27 cellular contexts compared by ENCODE assay signal in genomic region chr5:177269232-177269895, GRCh38.
"Had no signal": no experiment of that assay in that cellular context is flagged by ENCODE, and none has a peak within 500 bp of the region (broad histone marks: within the 10 kb centered on the region; RNA-seq: fewer than 3 reads in every experiment).

No MANE protein-coding gene starts in this region.

- H3K27ac Mint-ChIP-seq: activated CD4-positive, alpha-beta memory T cell treated with anti-CD3 and anti-CD28 coated beads for 36 hours; activated CD4-positive, alpha-beta T cell treated with anti-CD3 and anti-CD28 coated beads, Interleukin-2, amount 10 ng/mL, durations not matched to agents 24 days and 14 days; activated naive CD8-positive, alpha-beta T cell; nephron had no signal

- DNase-seq: activated CD4-positive, alpha-beta memory T cell treated with anti-CD3 and anti-CD28 coated beads for 36 hours; activated CD4-positive, alpha-beta T cell treated with anti-CD3 and anti-CD28 coated beads, Interleukin-2, amount 10 ng/mL, durations not matched to agents 24 days and 14 days; activated CD4-positive, CD25-positive, alpha-beta regulatory T cell treated with anti-CD3 and anti-CD28 coated beads, Interleukin-2, amount 50 U/mL, for 72 hours; activated effector memory CD4-positive, alpha-beta T cell treated with Interleukin-2 at 50 U/mL for 16 hours; activated naive CD4-positive, alpha-beta T cell treated with Interleukin-2 at 50 U/mL for 16 hours; anterior cingulate cortex; dorsolateral prefrontal cortex; effector memory CD4-positive, alpha-beta T cell; left ventricle myocardium inferior; retina; stimulated activated CD4-positive, alpha-beta T cell treated with anti-CD3 and anti-CD28 coated beads, Interleukin-4, amount 100 ng/mL, for 24 hours; stimulated activated naive CD8-positive, alpha-beta T cell treated with anti-CD3 and anti-CD28 coated beads, Interleukin-15, amount 100 ng/mL, for 72 hours; substantia nigra; T-helper 9 cell; uterus; WERI-Rb-1 had no signal

- H3K4me3 ChIP-seq: cardiac muscle cell, coronary artery, dorsolateral prefrontal cortex, left ventricle myocardium inferior, lung, prostate gland, skin epidermis, uterus had no signal

- H3K4me3 Mint-ChIP-seq: activated CD4-positive, alpha-beta memory T cell treated with anti-CD3 and anti-CD28 coated beads for 36 hours; activated CD4-positive, alpha-beta T cell treated with anti-CD3 and anti-CD28 coated beads, Interleukin-2, amount 10 ng/mL, durations not matched to agents 24 days and 14 days; activated naive CD8-positive, alpha-beta T cell; nephron; stimulated activated memory B cell treated with anti-CD40 and anti-IgM and Interleukin-4, amounts not matched to agents 10 μg/mL and 1 μg/mL and 100 μg/mL, for 72 hours; stimulated activated naive CD8-positive, alpha-beta T cell treated with anti-CD3 and anti-CD28 coated beads, Interleukin-15, amount 100 ng/mL, for 72 hours; type B pancreatic cell had no signal

- H3K36me3 ChIP-seq: uterus had no signal

- H3K27ac ChIP-seq: cardiac muscle cell, coronary artery, dorsolateral prefrontal cortex, left ventricle myocardium inferior, neutrophil, prostate gland, uterus, WERI-Rb-1 had no signal

- ATAC-seq: sciatic nerve; stimulated activated memory B cell treated with anti-CD40 and anti-IgM and Interleukin-4, amounts not matched to agents 10 μg/mL and 1 μg/mL and 100 μg/mL, for 72 hours; stimulated activated naive CD8-positive, alpha-beta T cell treated with anti-CD3 and anti-CD28 coated beads, Interleukin-15, amount 100 ng/mL, for 72 hours had no signal

- H3K9me3 ChIP-seq: left ventricle myocardium inferior, neutrophil, prostate gland, uterus had no signal

- H3K4me1 Mint-ChIP-seq: nephron; stimulated activated memory B cell treated with anti-CD40 and anti-IgM and Interleukin-4, amounts not matched to agents 10 μg/mL and 1 μg/mL and 100 μg/mL, for 72 hours; stimulated activated naive CD8-positive, alpha-beta T cell treated with anti-CD3 and anti-CD28 coated beads, Interleukin-15, amount 100 ng/mL, for 72 hours had no signal

- H3K27me3 Mint-ChIP-seq: activated CD4-positive, alpha-beta memory T cell treated with anti-CD3 and anti-CD28 coated beads for 36 hours; activated CD4-positive, alpha-beta T cell treated with anti-CD3 and anti-CD28 coated beads, Interleukin-2, amount 10 ng/mL, durations not matched to agents 24 days and 14 days; activated naive CD8-positive, alpha-beta T cell; stimulated activated memory B cell treated with anti-CD40 and anti-IgM and Interleukin-4, amounts not matched to agents 10 μg/mL and 1 μg/mL and 100 μg/mL, for 72 hours; stimulated activated naive CD8-positive, alpha-beta T cell treated with anti-CD3 and anti-CD28 coated beads, Interleukin-15, amount 100 ng/mL, for 72 hours; type B pancreatic cell had no signal

- H3K4me1 ChIP-seq: left ventricle myocardium inferior, prostate gland, uterus had no signal

- H3K27me3 ChIP-seq: cardiac muscle cell, dorsolateral prefrontal cortex, neutrophil, uterus had no signal

- H3K9me3 Mint-ChIP-seq: activated CD4-positive, alpha-beta memory T cell treated with anti-CD3 and anti-CD28 coated beads for 36 hours; activated CD4-positive, alpha-beta T cell treated with anti-CD3 and anti-CD28 coated beads, Interleukin-2, amount 10 ng/mL, durations not matched to agents 24 days and 14 days; nephron; stimulated activated memory B cell treated with anti-CD40 and anti-IgM and Interleukin-4, amounts not matched to agents 10 μg/mL and 1 μg/mL and 100 μg/mL, for 72 hours; stimulated activated naive CD8-positive, alpha-beta T cell treated with anti-CD3 and anti-CD28 coated beads, Interleukin-15, amount 100 ng/mL, for 72 hours; type B pancreatic cell had no signal
